Comparison of ENCODE assay signal across 30 cellular contexts in the genomic region with DNA sequence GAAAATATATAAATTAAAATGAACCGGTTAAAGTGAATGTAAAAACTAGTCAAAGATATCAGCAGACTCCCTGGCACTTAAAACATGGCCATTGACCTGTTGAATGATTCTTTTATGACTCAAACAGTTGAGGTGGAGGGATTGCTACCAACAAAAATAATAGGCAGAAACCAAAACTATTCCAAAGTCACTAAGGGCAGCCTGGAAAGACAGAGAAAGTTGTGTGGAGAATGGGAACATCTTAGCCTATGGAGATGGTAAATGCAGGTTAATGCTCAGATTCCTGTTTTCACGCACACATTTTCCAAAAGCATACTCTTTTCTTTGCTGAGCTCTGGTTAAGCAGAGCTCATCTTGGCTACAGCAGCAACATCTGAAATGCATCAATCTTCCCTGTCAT.
"Had no signal": no experiment of that assay in that cellular context is flagged by ENCODE, and none has a peak within 500 bp of the region (broad histone marks: within the 10 kb centered on the region; RNA-seq: fewer than 3 reads in every experiment).

No MANE protein-coding gene starts in this region.

- H3K27me3 Mint-ChIP-seq: naive thymus-derived CD4-positive, alpha-beta T cell; stimulated activated memory B cell treated with anti-CD40 and anti-IgM and Interleukin-4, amounts not matched to agents 10 μg/mL and 1 μg/mL and 100 μg/mL, for 72 hours had no signal

- FAIRE-seq: endothelial cell of umbilical vein, islet of Langerhans had no signal

- H3K4me1 ChIP-seq: esophagus muscularis mucosa, heart right ventricle, left lung, psoas muscle, sigmoid colon, spleen, testis had no signal

- H3K36me3 Mint-ChIP-seq: naive thymus-derived CD4-positive, alpha-beta T cell; stimulated activated memory B cell treated with anti-CD40 and anti-IgM and Interleukin-4, amounts not matched to agents 10 μg/mL and 1 μg/mL and 100 μg/mL, for 72 hours; type B pancreatic cell had no signal

- H3K27me3 ChIP-seq: esophagus muscularis mucosa, heart right ventricle, left lung, sigmoid colon, spleen, testis, tibial artery had no signal

- H3K9me3 ChIP-seq: esophagus muscularis mucosa, heart right ventricle, left lung, psoas muscle, sigmoid colon, spleen, testis, tibial artery had no signal

- H3K27ac ChIP-seq: coronary artery, esophagus muscularis mucosa, heart right ventricle, left lung, psoas muscle, sigmoid colon, skin epidermis, spleen, testis, tibial artery had no signal

- H3K27ac Mint-ChIP-seq: naive thymus-derived CD4-positive, alpha-beta T cell; stimulated activated memory B cell treated with anti-CD40 and anti-IgM and Interleukin-4, amounts not matched to agents 10 μg/mL and 1 μg/mL and 100 μg/mL, for 72 hours; type B pancreatic cell had no signal

- ATAC-seq: heart right ventricle; left cardiac atrium; left lung; naive thymus-derived CD4-positive, alpha-beta T cell; psoas muscle; right cardiac atrium; stimulated activated memory B cell treated with anti-CD40 and anti-IgM and Interleukin-4, amounts not matched to agents 10 μg/mL and 1 μg/mL and 100 μg/mL, for 72 hours; stimulated activated naive CD8-positive, alpha-beta T cell treated with anti-CD3 and anti-CD28 coated beads, Interleukin-15, Interleukin-2, amounts not matched to agents 100 U/mL and 50 U/mL, for 24 hours had no signal

- H3K9me3 Mint-ChIP-seq: nephron progenitor cell; stimulated activated memory B cell treated with anti-CD40 and anti-IgM and Interleukin-4, amounts not matched to agents 10 μg/mL and 1 μg/mL and 100 μg/mL, for 72 hours; type B pancreatic cell had no signal

- H3K4me3 ChIP-seq: coronary artery, esophagus muscularis mucosa, heart right ventricle, left lung, psoas muscle, sigmoid colon, skin epidermis, spleen, testis, tibial artery had no signal

- DNase-seq: dermis blood vessel endothelial cell; effector memory CD4-positive, alpha-beta T cell; foreskin melanocyte; glutamatergic neuron; heart right ventricle; hippocampal formation; left cardiac atrium; left lung; mesendoderm; midbrain; naive thymus-derived CD4-positive, alpha-beta T cell; nephron progenitor cell; nucleus accumbens; posterior cingulate gyrus; psoas muscle; right cardiac atrium; sigmoid colon; spleen; stimulated activated CD4-positive, alpha-beta T cell treated with anti-CD3 and anti-CD28 coated beads, Interleukin-4, amount 100 ng/mL, for 4 hours; stimulated activated naive CD8-positive, alpha-beta T cell treated with anti-CD3 and anti-CD28 coated beads, Interleukin-15, Interleukin-2, amounts not matched to agents 100 U/mL and 50 U/mL, for 24 hours; substantia nigra; testis; tibial artery had no signal

- H3K4me3 Mint-ChIP-seq: naive thymus-derived CD4-positive, alpha-beta T cell; nephron progenitor cell; stimulated activated memory B cell treated with anti-CD40 and anti-IgM and Interleukin-4, amounts not matched to agents 10 μg/mL and 1 μg/mL and 100 μg/mL, for 72 hours; type B pancreatic cell had no signal

- H3K36me3 ChIP-seq: esophagus muscularis mucosa, heart right ventricle, left lung, sigmoid colon, spleen, tibial artery had no signal

- H3K4me1 Mint-ChIP-seq: naive thymus-derived CD4-positive, alpha-beta T cell; stimulated activated memory B cell treated with anti-CD40 and anti-IgM and Interleukin-4, amounts not matched to agents 10 μg/mL and 1 μg/mL and 100 μg/mL, for 72 hours had no signal
